ENCODE assay signal across 9 cellular contexts in genomic region chr2:231058761-231059550, GRCh38. TPM values are rescaled to one million over a fixed set of nuclear protein-coding genes. Genes with fewer than 3 reads are reported as not detected.
DNase-seq lines count a peak whose midpoint lies in the region; ATAC-seq and TF ChIP-seq lines count a peak whose summit lies in the region.
"Had no signal": no experiment of that assay in that cellular context is flagged by ENCODE, and none has a peak within 500 bp of the region (broad histone marks: within the 10 kb centered on the region; RNA-seq: fewer than 3 reads in every experiment).

No MANE protein-coding gene starts in this region.

- H3K9ac ChIP-seq in GM23248 (peak overlapping the region; percentile 98), SK-N-MC (ENCODE audit: insufficient read length) (peak overlapping the region; percentile 92)

- H3K4me1 ChIP-seq in GM23248 (ENCODE audit: insufficient read depth) (peaks cover 27% of the 10 kb centered on the region), heart right ventricle (peaks cover 16 to 38% (median 30%) of the 10 kb centered on the region in 9 donors)

- peak; percentile 71 for DNase-seq in GM23248
- no peak for DNase-seq in SK-N-MC (ENCODE audit: low read depth, low spot score)
- no peak for DNase-seq in endothelial cell (ENCODE audit: low spot score)
- no peak for DNase-seq in neural crest cell (ENCODE audit: low read depth, low spot score)
- no peak for DNase-seq in NCI-H1694 treated with DMSO at 0.1 percent for 48 hours (lab: John Stamatoyannopoulos, UW)
- no peak for DNase-seq in AG08396 (ENCODE audit: low spot score)
- DNase-seq in GM19238 (ENCODE audit: insufficient read length, low spot score): no peak
- no peak for DNase-seq in heart right ventricle
- DNase-seq: sigmoid colon had no signal

- H3K9me3 Mint-ChIP-seq in endothelial cell (ENCODE audit: unreplicated experiment) (no peaks in the 10 kb centered on the region), neural crest cell (no peaks in the 10 kb centered on the region)

- H3K4me2 ChIP-seq in GM23248 (ENCODE audit: unreplicated experiment): peak overlapping the region; percentile 90

- no peaks in the 10 kb centered on the region for H3K9me2 ChIP-seq in GM23248 (ENCODE audit: insufficient read depth)

- H3K27ac ChIP-seq in GM23248 (peak overlapping the region; percentile 29), SK-N-MC (no peak overlapping the region), heart right ventricle (no peak overlapping the region)

- H3K36me3 Mint-ChIP-seq in endothelial cell (ENCODE audit: low read depth, unreplicated experiment): peaks cover 9% of the 10 kb centered on the region
- H3K36me3 Mint-ChIP-seq in neural crest cell (ENCODE audit: low read depth): no peaks in the 10 kb centered on the region

- H3K4me3 ChIP-seq in GM23248 (peak overlapping the region; percentile 89), SK-N-MC (peak overlapping the region; percentile 92), heart right ventricle (peak overlapping the region in 3 of 10 donors; percentile 3 to 96 (median 5))

- H3K27me3 Mint-ChIP-seq in endothelial cell (ENCODE audit: unreplicated experiment): peaks cover 6% of the 10 kb centered on the region
- peaks cover 2% of the 10 kb centered on the region for H3K27me3 Mint-ChIP-seq in neural crest cell (ENCODE audit: low read depth)

- TF ChIP-seq CTCF in endothelial cell (IDR thresholded peaks at IDR 0.05; ENCODE audit: unreplicated experiment) (no peak), neural crest cell (conservative IDR thresholded peaks at IDR 0.05) (no peak), heart right ventricle (IDR thresholded peaks at IDR 0.05) (no peak)

- H3F3A ChIP-seq in GM23248 (ENCODE audit: insufficient read depth): no peaks in the 10 kb centered on the region

- 0 out of 2 replicates have a peak, but pooled peaks cover 20% of the 10 kb centered on the region for H4K20me1 ChIP-seq in GM23248 (ENCODE audit: insufficient read depth)

- H3K4me1 Mint-ChIP-seq in endothelial cell (ENCODE audit: unreplicated experiment): peaks cover 17% of the 10 kb centered on the region
- H3K4me1 Mint-ChIP-seq in neural crest cell: peaks cover 36% of the 10 kb centered on the region

- peaks cover 72% of the 10 kb centered on the region for H3K79me2 ChIP-seq in GM23248 (ENCODE audit: insufficient read depth)

- ATAC-seq in heart right ventricle: no peak

- WGBS in GM23248 (ENCODE audit: low coverage in 1 of 2, low lambda C conversion rate in 2 of 2, missing lambda C conversion rate in 2 of 2), 2 experiments: 87 to 89% methylated on average over 4 of the region's 4 CpGs
- WGBS in heart right ventricle, 2 donors: 75 to 85% methylated on average over 4 of the region's 4 CpGs

- no peak overlapping the region for H2AFZ ChIP-seq in GM23248

- H3K27me3 ChIP-seq in GM23248 (replicated peaks; ENCODE audit: insufficient read depth): no peaks in the 10 kb centered on the region
- H3K27me3 ChIP-seq in heart right ventricle: no peaks in the 10 kb centered on the region
- H3K27me3 ChIP-seq: sigmoid colon had no signal

- no peaks in the 10 kb centered on the region for H3K9me3 ChIP-seq in GM23248 (ENCODE audit: low read depth)
- no peaks in the 10 kb centered on the region for H3K9me3 ChIP-seq in SK-N-MC (ENCODE audit: low read depth, low read length)
- H3K9me3 ChIP-seq in heart right ventricle: no peaks in the 10 kb centered on the region
- H3K9me3 ChIP-seq: sigmoid colon had no signal

- H3K4me3 Mint-ChIP-seq in endothelial cell (ENCODE audit: unreplicated experiment) (peak overlapping the region; percentile 38), neural crest cell (peak overlapping the region; percentile 98)

- H3K36me3 ChIP-seq in GM23248 (ENCODE audit: low read depth) (peaks cover 25% of the 10 kb centered on the region), SK-N-MC (ENCODE audit: insufficient read depth, low read length) (peaks cover 36% of the 10 kb centered on the region), heart right ventricle (peaks cover 0 to 33% (median 17%) of the 10 kb centered on the region in 9 donors)

- in situ Hi-C loops in GM23248 (cut with MboI): no loop called here

- H3K27ac Mint-ChIP-seq in endothelial cell (ENCODE audit: unreplicated experiment) (peak overlapping the region; percentile 43), neural crest cell (ENCODE audit: unreplicated experiment) (peak overlapping the region; percentile 9)

- intact Hi-C loops in heart right ventricle (cut with DNase I): loop anchor here in 3 of 10 donors (10.0 kb wide), 1 partner anchor 234 kb away; no protein-coding TSS in a partner anchor

RNA-seq across cellular contexts. Expression of gene PSMD1, which starts 2.3 kb away (rescaled TPM):
- 92.4 and 102 TPM in 2 replicates for total RNA-seq in GM23248 (2014; rRNA removed; shearing (Covaris generic))
- polyA plus RNA-seq in GM23248 (2016; fragmentation: Nextera tagmentation; extraction: Ambion mirVana) (103 and 106 TPM in 2 replicates), heart right ventricle (10 to 100 TPM; 39.8 to 50.7 TPM)
- total RNA-seq in endothelial cell (ENCODE audit: unreplicated experiment) (119 TPM), neural crest cell (128 and 146 TPM in 2 replicates), heart right ventricle (100 to 1,000 TPM in 4 of 10 donors, 10 to 100 TPM in 6; 88.4 to 113 (median 95.1) TPM)

RNA-seq across cellular contexts. Expression of gene C2orf72, which starts 21.6 kb away (rescaled TPM):
- total RNA-seq in GM23248 (2014; rRNA removed; shearing (Covaris generic)): 0.11 TPM in 1 of 2 replicates, not detected in the other
- polyA plus RNA-seq in GM23248 (2016; fragmentation: Nextera tagmentation; extraction: Ambion mirVana) (not detected in 2 replicates), heart right ventricle (not detected)
- total RNA-seq in endothelial cell (ENCODE audit: unreplicated experiment) (5.4 TPM), neural crest cell (3.0 and 3.3 TPM in 2 replicates), heart right ventricle (under 1 TPM in 3 of 10 donors, not detected in 7; 0.06 to 0.09 (median 0.07) TPM)
